Comparison of ENCODE assay signal across 9 cellular contexts in genomic region chr22:32475428-32476010, GRCh38. TPM values are rescaled to one million over a fixed set of nuclear protein-coding genes. Genes with fewer than 3 reads are reported as not detected.
DNase-seq lines count a peak whose midpoint lies in the region; ATAC-seq lines count a peak whose summit lies in the region.
"Had no signal": no experiment of that assay in that cellular context is flagged by ENCODE, and none has a peak within 500 bp of the region (broad histone marks: within the 10 kb centered on the region; RNA-seq: fewer than 3 reads in every experiment).

No MANE protein-coding gene starts in this region.

- ATAC-seq in GM18907 (IDR thresholded peaks at IDR 0.05; ENCODE audit: unreplicated experiment) (peak; percentile 18), HG03521 (IDR thresholded peaks at IDR 0.05; ENCODE audit: unreplicated experiment) (no peak)

- H3K4me3 ChIP-seq in Jurkat, Clone E6-1 (ENCODE audit: low read length): peak overlapping the region; percentile 90

- DNase-seq in CD1c-positive myeloid dendritic cell (ENCODE audit: extremely low spot score): peak; percentile 46
- DNase-seq in Jurkat, Clone E6-1 (ENCODE audit: low read depth, low spot score): peak; percentile 15
- DNase-seq in activated effector memory CD4-positive, alpha-beta T cell treated with anti-CD3 and anti-CD28 coated beads, Interleukin-2, amount 50 U/mL, for 16 hours: peak; percentile 72
- peak; percentile 27 for DNase-seq in glomerular visceral epithelial cell (ENCODE audit: extremely low spot score)
- peak; percentile 50 for DNase-seq in occipital lobe (lab: John Stamatoyannopoulos, UW)
- no peak for DNase-seq in dermis blood vessel endothelial cell

RNA-seq across cellular contexts. Expression of gene FBXO7, which starts 0.9 kb away (rescaled TPM):
- 106 TPM for polyA plus RNA-seq in Jurkat, Clone E6-1 (2012; ENCODE audit: insufficient read depth, insufficient read length)
- total RNA-seq in occipital lobe (57.7 TPM), dermis blood vessel endothelial cell (62.5 and 84.4 TPM in 2 replicates)

RNA-seq across cellular contexts. Expression of gene BPIFC, which starts 11.3 kb away (rescaled TPM):
- not detected for polyA plus RNA-seq in Jurkat, Clone E6-1 (2012; ENCODE audit: insufficient read depth, insufficient read length)
- total RNA-seq in occipital lobe: not detected
- not detected in 2 replicates for total RNA-seq in dermis blood vessel endothelial cell
- total RNA-seq: SK-MEL-5 had no signal
